ENCODE assay signal across 8 cellular contexts in the genomic region with DNA sequence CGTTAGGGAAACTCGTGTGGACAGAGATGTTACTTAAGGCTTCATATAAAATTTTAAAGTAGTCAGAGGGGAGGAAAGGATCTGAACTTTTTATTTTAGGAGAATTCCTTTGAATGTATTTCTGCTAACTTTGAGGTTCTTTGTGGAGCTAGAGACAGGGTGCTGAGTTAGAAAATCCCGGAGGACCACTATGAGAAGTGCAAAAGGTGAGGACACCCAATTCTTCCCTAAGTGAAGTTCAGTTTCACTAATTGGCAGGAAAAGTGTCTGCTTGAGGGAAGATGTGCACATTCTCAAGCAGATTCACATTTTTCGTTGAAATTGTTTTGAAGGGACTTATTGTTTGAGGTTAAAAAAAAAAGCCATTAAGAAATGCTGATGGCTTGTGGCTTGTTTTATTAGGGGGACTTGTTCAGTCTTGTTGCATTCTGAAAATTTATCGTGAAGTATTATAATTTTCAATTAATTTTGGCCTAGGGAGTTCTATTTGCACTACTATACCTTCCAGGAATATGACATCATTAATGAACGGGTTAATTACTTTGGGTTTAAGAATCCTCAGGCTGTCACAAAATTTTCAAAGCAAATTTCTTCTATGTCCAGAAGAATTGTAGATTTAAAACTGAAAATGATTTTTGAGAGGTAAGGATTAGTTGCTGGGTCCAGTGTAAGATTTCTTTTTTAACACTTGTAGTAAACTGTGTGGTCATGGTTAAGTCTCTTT. TPM values are rescaled to one million over a fixed set of nuclear protein-coding genes. Genes with fewer than 3 reads are reported as not detected.
A peak's percentile ranks its signal among the peaks of the same experiment; 100 is the strongest.
DNase-seq lines count a peak whose midpoint lies in the region; FAIRE-seq and TF ChIP-seq lines count a peak whose summit lies in the region.

No MANE protein-coding gene starts in this region.

- DNase-seq in GM18507 (ENCODE audit: extremely low spot score, insufficient read length, low read depth) (no peak), fibroblast of the aortic adventitia (ENCODE audit: low read depth) (no peak), sigmoid colon (no peak), GM10266 (ENCODE audit: extremely low spot score) (no peak), NAMALWA (ENCODE audit: low spot score) (no peak), HCEC 1CT (no peak), EL (no peak)

- H3K27ac ChIP-seq in SU-DHL-6 (ENCODE audit: low read depth, low read length) (no peak overlapping the region), sigmoid colon (peak overlapping the region; percentile 87 to 98 (median 94))

- H3K4me1 ChIP-seq in sigmoid colon, result peaks cover 0 to 72% (median 67%) of the 10 kb centered on the region in 4 donors

- peaks cover 13% of the 10 kb centered on the region; the same call in 1 of the 2 replicates for H4K20me1 ChIP-seq in SU-DHL-6 (ENCODE audit: low read depth, low read length)

- TF ChIP-seq POLR2A in sigmoid colon (IDR thresholded peaks at IDR 0.05), result no peak

- 29 to 34% methylated on average over 6 of the region's 6 CpGs for WGBS in sigmoid colon, 2 donors

- H3K9ac ChIP-seq in SU-DHL-6 (ENCODE audit: low read length), result peak overlapping the region; percentile 82

- H3K79me2 ChIP-seq in SU-DHL-6 (ENCODE audit: insufficient read depth, low read length), result peaks cover 46% of the 10 kb centered on the region

- no peaks in the 10 kb centered on the region for H3K27me3 ChIP-seq in SU-DHL-6 (ENCODE audit: low read length)
- H3K27me3 ChIP-seq in sigmoid colon, result no peaks in the 10 kb centered on the region

- TF ChIP-seq CTCF in SU-DHL-6 (IDR thresholded peaks at IDR 0.05; ENCODE audit: insufficient read depth, low read length, poor library complexity, severe bottlenecking) (no peak), fibroblast of the aortic adventitia (IDR thresholded peaks at IDR 0.05; ENCODE audit: insufficient read depth, low read length) (no peak), sigmoid colon (IDR thresholded peaks at IDR 0.05) (no peak), GM10266 (IDR thresholded peaks at IDR 0.05; ENCODE audit: control insufficient read depth, insufficient read depth, low read depth, missing control alignments) (no peak)

- H3F3A ChIP-seq in SU-DHL-6 (ENCODE audit: insufficient read depth), result peaks cover 3% of the 10 kb centered on the region; the same call in 1 of the 2 replicates

- TF ChIP-seq EP300 in sigmoid colon (IDR thresholded peaks at IDR 0.05), result no peak

- H3K36me3 ChIP-seq in SU-DHL-6 (ENCODE audit: low read length) (no peaks in the 10 kb centered on the region), sigmoid colon (no peaks in the 10 kb centered on the region)

- H3K4me2 ChIP-seq in SU-DHL-6 (ENCODE audit: low read depth, low read length, poor library complexity, severe bottlenecking), result peak overlapping the region; percentile 67

- peak; percentile 18 for FAIRE-seq in GM18507 (lab: Jason Lieb, UNC)

- H3K9me3 ChIP-seq in SU-DHL-6 (ENCODE audit: insufficient read depth, low read length) (no peaks in the 10 kb centered on the region), sigmoid colon (no peaks in the 10 kb centered on the region)

- H3K9me2 ChIP-seq in SU-DHL-6 (replicated peaks; ENCODE audit: insufficient read depth, low read length), result no peaks in the 10 kb centered on the region

- no peak overlapping the region for H2AFZ ChIP-seq in SU-DHL-6 (ENCODE audit: low read depth, low read length, severe bottlenecking)

- intact Hi-C loops in sigmoid colon (cut with DNase I), result loop anchor here (2.0 to 5.0 kb wide), 3 partner anchors 48 to 92 kb away; no protein-coding TSS in a partner anchor

- H3K4me3 ChIP-seq in SU-DHL-6 (ENCODE audit: insufficient read depth, low read length, poor library complexity, severe bottlenecking) (peak overlapping the region; percentile 57), fibroblast of the aortic adventitia (ENCODE audit: low read depth, low read length) (peak overlapping the region; percentile 90), sigmoid colon (peak overlapping the region; percentile 80 to 98 (median 88))

RNA-seq across cellular contexts. Expression of a gene that starts 1.8 kb away (rescaled TPM):
- total RNA-seq in fibroblast of the aortic adventitia (ENCODE audit: low replicate concordance), result 47.4 and 138 TPM in 2 replicates
- total RNA-seq in sigmoid colon, result 10 to 100 TPM; 62.8 to 73.9 (median 70.1) TPM
- 10 to 100 TPM in 1 of 3 donors, 1 to 10 TPM in 2; 1.2 to 12.2 (median 1.8) TPM for polyA plus RNA-seq in sigmoid colon
